ENCODE assay signal across 8 cellular contexts in the genomic region with DNA sequence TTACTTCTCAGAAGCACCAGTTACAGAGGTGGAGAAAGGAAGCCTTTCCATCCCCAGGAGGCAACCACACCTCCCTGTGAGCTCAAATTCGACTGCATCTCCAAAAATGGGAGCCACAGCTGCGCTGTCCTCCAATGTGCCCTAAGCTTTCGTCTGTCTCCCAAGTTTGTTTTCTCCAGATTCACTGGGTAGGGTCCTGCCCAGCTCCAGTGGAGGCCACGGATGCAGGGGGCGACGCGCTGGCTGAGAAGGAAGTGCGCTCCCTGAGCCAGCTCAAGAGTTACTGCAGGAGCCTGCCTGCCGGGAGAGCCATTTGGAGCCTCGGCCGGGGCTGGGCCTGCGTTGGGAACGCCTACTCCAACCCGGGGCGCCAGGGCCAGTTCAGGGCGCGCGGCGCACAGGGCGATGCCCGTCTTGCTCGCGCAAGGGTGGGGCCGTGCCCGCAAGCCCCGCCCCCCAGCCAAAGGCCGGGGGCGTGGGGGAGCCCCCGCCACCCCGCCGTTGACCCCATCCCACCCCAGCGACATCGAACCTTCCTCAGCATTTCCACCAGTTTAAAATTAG. TPM values are rescaled to one million over a fixed set of nuclear protein-coding genes. Genes with fewer than 3 reads are reported as not detected.
DNase-seq lines count a peak whose midpoint lies in the region; ATAC-seq and TF ChIP-seq lines count a peak whose summit lies in the region.

No MANE protein-coding gene starts in this region.

- H3K27ac ChIP-seq in coronary artery = peak overlapping the region; percentile 91 to 94
- H3K27ac ChIP-seq in left lung = peak overlapping the region; percentile 83 to 91

- peaks cover 0 to 10% of the 10 kb centered on the region in 2 donors for H3K36me3 ChIP-seq in left lung

- no peaks in the 10 kb centered on the region for H3K27me3 ChIP-seq in left lung

- intact Hi-C loops in left lung (cut with DNase I) = loop anchor here in 1 of 2 donors (10.0 kb wide), 1 partner anchor 259 kb away; no protein-coding TSS in a partner anchor

- TF ChIP-seq CTCF in coronary artery (IDR thresholded peaks at IDR 0.05) (no peak), left lung (IDR thresholded peaks at IDR 0.05) (no peak)

- peak; percentile 78 for DNase-seq in SIG-M5 treated with dmso at 0.1 percent for 504 hours (lab: John Stamatoyannopoulos, UW; ENCODE audit: unreplicated experiment)
- no peak for DNase-seq in SIG-M5 (lab: John Stamatoyannopoulos, UW)
- peak; percentile 74 for DNase-seq in NCI-H2171 (lab: John Stamatoyannopoulos, UW)
- peak; percentile 90 for DNase-seq in activated CD4-positive, alpha-beta T cell treated with anti-CD3 and anti-CD28 coated beads for 48 hours
- DNase-seq in coronary artery (ENCODE audit: low spot score) = peak; percentile 94
- DNase-seq in left lung = peak; percentile 94 to 99
- DNase-seq in stimulated activated CD4-positive, alpha-beta T cell treated with anti-CD3 and anti-CD28 coated beads, Interleukin-2, amount 100 ng/mL, for 24 hours = peak; percentile 80 to 86

- peaks cover 17 to 51% of the 10 kb centered on the region in 2 donors for H3K4me1 ChIP-seq in left lung

- H3K4me3 ChIP-seq in coronary artery = peak overlapping the region; percentile 77
- peak overlapping the region; percentile 30 to 56 for H3K4me3 ChIP-seq in left lung

- no peaks in the 10 kb centered on the region for H3K9me3 ChIP-seq in left lung

- peak; percentile 88 for ATAC-seq in HG02970 (IDR thresholded peaks at IDR 0.05; ENCODE audit: low FRiP score, unreplicated experiment)
- ATAC-seq in left lung = peak; percentile 99

RNA-seq across cellular contexts. Expression of a gene that starts 19.5 kb away (rescaled TPM):
- total RNA-seq in left lung = 10 to 100 TPM; 18.9 to 21.9 TPM
